Comparison of ENCODE assay signal across 15 cellular contexts in the genomic region with DNA sequence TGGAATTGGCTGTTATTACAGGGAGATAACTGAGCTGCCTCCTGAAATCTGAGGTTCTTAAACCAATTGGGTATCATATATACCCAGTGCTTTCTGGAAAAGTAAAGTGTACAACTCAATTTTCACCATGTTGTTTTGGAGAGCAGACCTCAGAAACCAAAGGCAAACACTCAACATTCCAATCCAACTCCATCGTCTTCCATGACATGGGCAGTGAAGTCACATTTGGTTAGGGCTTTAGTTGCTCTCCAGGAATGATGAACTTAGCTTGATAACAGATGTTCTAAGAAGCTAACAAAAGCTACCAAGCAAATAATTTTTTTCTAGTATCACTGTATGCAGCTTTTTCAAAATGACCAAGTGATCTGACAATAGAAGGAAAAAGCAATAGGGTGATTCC.
"Had no signal": no experiment of that assay in that cellular context is flagged by ENCODE, and none has a peak within 500 bp of the region (broad histone marks: within the 10 kb centered on the region; RNA-seq: fewer than 3 reads in every experiment).

No MANE protein-coding gene starts in this region.

- H3K27ac Mint-ChIP-seq: activated CD8-positive, alpha-beta T cell treated with anti-CD3 and anti-CD28 coated beads, Interleukin-2, amount 10 ng/mL, durations not matched to agents 7 days and 5 days; activated naive CD4-positive, alpha-beta T cell treated with anti-CD3 and anti-CD28 coated beads, Interleukin-2, amount 10 ng/mL, durations not matched to agents 7 days and 5 days; neural progenitor cell; stimulated activated naive CD8-positive, alpha-beta T cell treated with anti-CD3 and anti-CD28 coated beads, Interleukin-15, amount 100 ng/mL, for 72 hours; T-helper 1 cell treated with Interleukin-12 subunit alpha and Interleukin-12 subunit beta and Interleukin-4 antibody, amounts not matched to agents 30 μg/mL and 1 μg/mL, for 36 hours; WTC11 had no signal

- H3K4me3 ChIP-seq: breast epithelium, esophagus squamous epithelium, gastrocnemius medialis, neural progenitor cell, ovary, testis had no signal

- H3K9me3 ChIP-seq: breast epithelium, esophagus squamous epithelium, gastrocnemius medialis, ovary, testis had no signal

- H3K36me3 Mint-ChIP-seq: activated naive CD4-positive, alpha-beta T cell treated with anti-CD3 and anti-CD28 coated beads, Interleukin-2, amount 10 ng/mL, durations not matched to agents 7 days and 5 days; neural progenitor cell; WTC11 had no signal

- H3K4me1 Mint-ChIP-seq: activated naive CD4-positive, alpha-beta T cell treated with anti-CD3 and anti-CD28 coated beads, Interleukin-2, amount 10 ng/mL, durations not matched to agents 7 days and 5 days; stimulated activated naive CD8-positive, alpha-beta T cell treated with anti-CD3 and anti-CD28 coated beads, Interleukin-15, amount 100 ng/mL, for 72 hours; WTC11 had no signal

- H3K4me1 ChIP-seq: breast epithelium, neural progenitor cell, testis had no signal

- H3K36me3 ChIP-seq: breast epithelium, esophagus squamous epithelium, gastrocnemius medialis, neural progenitor cell, ovary had no signal

- H3K4me3 Mint-ChIP-seq: activated CD8-positive, alpha-beta T cell treated with anti-CD3 and anti-CD28 coated beads, Interleukin-2, amount 10 ng/mL, durations not matched to agents 7 days and 5 days; activated naive CD4-positive, alpha-beta T cell treated with anti-CD3 and anti-CD28 coated beads, Interleukin-2, amount 10 ng/mL, durations not matched to agents 7 days and 5 days; neural progenitor cell; stimulated activated naive CD8-positive, alpha-beta T cell treated with anti-CD3 and anti-CD28 coated beads, Interleukin-15, amount 100 ng/mL, for 72 hours; T-helper 1 cell treated with Interleukin-12 subunit alpha and Interleukin-12 subunit beta and Interleukin-4 antibody, amounts not matched to agents 30 μg/mL and 1 μg/mL, for 36 hours; WTC11 had no signal

- H3K27me3 ChIP-seq: breast epithelium, gastrocnemius medialis, neural progenitor cell, ovary, testis had no signal

- H3K9me3 Mint-ChIP-seq: activated naive CD4-positive, alpha-beta T cell treated with anti-CD3 and anti-CD28 coated beads, Interleukin-2, amount 10 ng/mL, durations not matched to agents 7 days and 5 days; stimulated activated naive CD8-positive, alpha-beta T cell treated with anti-CD3 and anti-CD28 coated beads, Interleukin-15, amount 100 ng/mL, for 72 hours; T-helper 1 cell treated with Interleukin-12 subunit alpha and Interleukin-12 subunit beta and Interleukin-4 antibody, amounts not matched to agents 30 μg/mL and 1 μg/mL, for 36 hours; WTC11 had no signal

- H3K27ac ChIP-seq: breast epithelium, esophagus squamous epithelium, gastrocnemius medialis, neural progenitor cell, ovary, testis had no signal

- DNase-seq: activated CD4-positive, alpha-beta T cell treated with anti-CD3 and anti-CD28 coated beads for 48 hours; activated CD8-positive, alpha-beta memory T cell treated with anti-CD3 and anti-CD28 coated beads, Interleukin-2, amount 50 U/mL, for 48 hours; activated CD8-positive, alpha-beta T cell treated with anti-CD3 and anti-CD28 coated beads, Interleukin-2, amount 10 ng/mL, durations not matched to agents 7 days and 5 days; activated naive CD4-positive, alpha-beta T cell treated with anti-CD3 and anti-CD28 coated beads, Interleukin-2, amount 10 ng/mL, durations not matched to agents 7 days and 5 days; esophagus squamous epithelium; gastrocnemius medialis; ovary; stimulated activated CD4-positive, alpha-beta T cell treated with anti-CD3 and anti-CD28 coated beads, Interleukin-15, amount 100 ng/mL, for 24 hours; stimulated activated CD4-positive, alpha-beta T cell treated with anti-CD3 and anti-CD28 coated beads, Interleukin-4, amount 100 ng/mL, for 24 hours; stimulated activated naive CD8-positive, alpha-beta T cell treated with anti-CD3 and anti-CD28 coated beads, Interleukin-15, amount 100 ng/mL, for 72 hours; testis had no signal

- H3K27me3 Mint-ChIP-seq: stimulated activated naive CD8-positive, alpha-beta T cell treated with anti-CD3 and anti-CD28 coated beads, Interleukin-15, amount 100 ng/mL, for 72 hours had no signal

- ATAC-seq: activated CD8-positive, alpha-beta T cell treated with anti-CD3 and anti-CD28 coated beads, Interleukin-2, amount 10 ng/mL, durations not matched to agents 7 days and 5 days; gastrocnemius medialis; stimulated activated naive CD8-positive, alpha-beta T cell treated with anti-CD3 and anti-CD28 coated beads, Interleukin-15, amount 100 ng/mL, for 72 hours; WTC11 had no signal
